ENCODE assay signal across 1 cellular context in genomic region chr4:23877758-23878229, GRCh38.
A peak's percentile ranks its signal among the peaks of the same experiment; 100 is the strongest.
TF ChIP-seq lines count a peak whose summit lies in the region.

No MANE protein-coding gene starts in this region.

TF ChIP-seq in HepG2, 621 proteins besides CTCF, POLR2A, EP300 and RAD21 (continued from another document and continues in another):
- no peak for TF ChIP-seq PREB (CRISPR knock-in tag; IDR thresholded peaks at IDR 0.05)
- peak; percentile 90 for TF ChIP-seq NCOA2 (CRISPR knock-in tag; IDR thresholded peaks at IDR 0.05)
- TF ChIP-seq ZNF574 (CRISPR knock-in tag; IDR thresholded peaks at IDR 0.05) = peak; percentile 71
- peak; percentile 23; the same call in 1 of the 2 replicates for TF ChIP-seq AFF4 (CRISPR knock-in tag; IDR thresholded peaks at IDR 0.05)
- TF ChIP-seq ZNF644 (CRISPR knock-in tag; IDR thresholded peaks at IDR 0.05; ENCODE audit: low read depth) = peak; percentile 75; the same call in 1 of the 2 replicates
- TF ChIP-seq ZNF704 (CRISPR knock-in tag; IDR thresholded peaks at IDR 0.05; ENCODE audit: borderline replicate concordance) = no peak
- TF ChIP-seq FOXJ3 (CRISPR knock-in tag; IDR thresholded peaks at IDR 0.05; ENCODE audit: borderline replicate concordance) = peak; percentile 94
- TF ChIP-seq DMAP1 (CRISPR knock-in tag; IDR thresholded peaks at IDR 0.05) = peak; percentile 61; the same call in 1 of the 2 replicates
- peak; percentile 84 for TF ChIP-seq MLX (CRISPR knock-in tag; IDR thresholded peaks at IDR 0.05)
- TF ChIP-seq LCORL (IDR thresholded peaks at IDR 0.05) = no peak
- peak; percentile 58; the same call in 1 of the 2 replicates for TF ChIP-seq LCORL (CRISPR knock-in tag; IDR thresholded peaks at IDR 0.05)
- no peak for TF ChIP-seq MBD4 (IDR thresholded peaks at IDR 0.05; ENCODE audit: borderline replicate concordance, low read length)
- TF ChIP-seq HNRNPH1 (optimal IDR thresholded peaks at IDR 0.05; ENCODE audit: low read depth, low read length) = no peak
- TF ChIP-seq HMG20B (CRISPR knock-in tag; conservative IDR thresholded peaks at IDR 0.05) = peak; percentile 72; the same call in 1 of the 2 replicates
- TF ChIP-seq ARID5B (CRISPR knock-in tag; IDR thresholded peaks at IDR 0.05) = peak; percentile 97
- TF ChIP-seq TRIM22 (IDR thresholded peaks at IDR 0.05) = no peak
- no peak for TF ChIP-seq ZNF468 (CRISPR knock-in tag; IDR thresholded peaks at IDR 0.05)
- no peak for TF ChIP-seq ZNF17 (CRISPR knock-in tag; IDR thresholded peaks at IDR 0.05)
- TF ChIP-seq FOXP4 (CRISPR knock-in tag; IDR thresholded peaks at IDR 0.05) = peak; percentile 98
- no peak for TF ChIP-seq ZNF670 (CRISPR knock-in tag; IDR thresholded peaks at IDR 0.05; ENCODE audit: borderline replicate concordance)
- peak; percentile 60 for TF ChIP-seq PATZ1 (CRISPR knock-in tag; IDR thresholded peaks at IDR 0.05)
- peak; percentile 84; the same call in 1 of the 2 replicates for TF ChIP-seq FOXK1 (CRISPR knock-in tag; IDR thresholded peaks at IDR 0.05; ENCODE audit: borderline replicate concordance, low read depth)
- TF ChIP-seq ZFAT (CRISPR knock-in tag; conservative IDR thresholded peaks at IDR 0.05) = no peak
- TF ChIP-seq E2F1 (CRISPR knock-in tag; IDR thresholded peaks at IDR 0.05) = no peak
- no peak for TF ChIP-seq ZNF703 (CRISPR knock-in tag; IDR thresholded peaks at IDR 0.05; ENCODE audit: borderline replicate concordance)
- no peak for TF ChIP-seq U2AF1 (optimal IDR thresholded peaks at IDR 0.05; ENCODE audit: low read depth, low read length)
- no peak for TF ChIP-seq ISX (CRISPR knock-in tag; conservative IDR thresholded peaks at IDR 0.05)
- TF ChIP-seq ZNF121 (CRISPR knock-in tag; IDR thresholded peaks at IDR 0.05) = peak; percentile 46; the same call in 1 of the 2 replicates
